In genomic region chr7:101171442-101171837, GRCh38 we compare ENCODE assay signal across 12 cellular contexts. TPM values are rescaled to one million over a fixed set of nuclear protein-coding genes. Genes with fewer than 3 reads are reported as not detected.
DNase-seq lines count a peak whose midpoint lies in the region; ATAC-seq and TF ChIP-seq lines count a peak whose summit lies in the region.
"Had no signal": no experiment of that assay in that cellular context is flagged by ENCODE, and none has a peak within 500 bp of the region (broad histone marks: within the 10 kb centered on the region; RNA-seq: fewer than 3 reads in every experiment).

No MANE protein-coding gene starts in this region.

- no peak overlapping the region for H3K27ac ChIP-seq in cardiac muscle cell
- H3K27ac ChIP-seq in Panc1 (ENCODE audit: low read length), result no peak overlapping the region
- H3K27ac ChIP-seq in upper lobe of left lung, result no peak overlapping the region
- no peak overlapping the region for H3K27ac ChIP-seq in stomach
- H3K27ac ChIP-seq in spleen, result no peak overlapping the region
- H3K27ac ChIP-seq: breast epithelium, hepatocyte, KMS-11 had no signal

- TF ChIP-seq CTCF in cardiac muscle cell (IDR thresholded peaks at IDR 0.05; ENCODE audit: low read depth, low read length) (peak; percentile 32), Panc1 (IDR thresholded peaks at IDR 0.05) (peak; percentile 55), fibroblast of pulmonary artery (IDR thresholded peaks at IDR 0.05; ENCODE audit: low read length, missing control alignments) (peak; percentile 30), upper lobe of left lung (IDR thresholded peaks at IDR 0.05) (no peak), stomach (IDR thresholded peaks at IDR 0.05) (no peak), spleen (IDR thresholded peaks at IDR 0.05 in 8 of 11, conservative IDR thresholded peaks at IDR 0.05 in 3 of 11) (no peak)

- H3K4me3 ChIP-seq in cardiac muscle cell, result no peak overlapping the region
- 0 out of 4 replicates have a peak overlapping the region, but pooled peaks of 1 of the 2 experiments have one; percentile 62 for H3K4me3 ChIP-seq in Panc1 (ENCODE audit: low read depth in 2 of 2, low read length in 2 of 2)
- no peak overlapping the region for H3K4me3 ChIP-seq in fibroblast of pulmonary artery (replicated peaks; ENCODE audit: low read depth, low read length)
- no peak overlapping the region for H3K4me3 ChIP-seq in upper lobe of left lung
- no peak overlapping the region for H3K4me3 ChIP-seq in stomach
- no peak overlapping the region for H3K4me3 ChIP-seq in spleen
- H3K4me3 ChIP-seq: hepatocyte had no signal

- ATAC-seq in left ventricle myocardium superior (no peak), Panc1 (no peak), upper lobe of left lung (ENCODE audit: low FRiP score in 2 of 2) (no peak)

- no peak for TF ChIP-seq POLR2A in upper lobe of left lung (IDR thresholded peaks at IDR 0.05)
- TF ChIP-seq POLR2A in stomach (IDR thresholded peaks at IDR 0.05), result no peak
- no peak for TF ChIP-seq POLR2A in spleen (IDR thresholded peaks at IDR 0.05)

- H3K36me3 ChIP-seq in cardiac muscle cell (no peaks in the 10 kb centered on the region), Panc1 (ENCODE audit: control insufficient read depth, insufficient read depth, low read length) (no peaks in the 10 kb centered on the region), upper lobe of left lung (no peaks in the 10 kb centered on the region), stomach (no peaks in the 10 kb centered on the region), spleen (no peaks in the 10 kb centered on the region)
- H3K36me3 ChIP-seq: breast epithelium had no signal

- WGBS in upper lobe of left lung, 2 donors, result 1 to 4% methylated on average over 12 of the region's 13 CpGs
- WGBS in stomach, 5 donors, result 0 to 4% (median 2%) methylated on average over 12 to 13 of the region's 13 CpGs
- 1 to 8% (median 4%) methylated on average over 12 to 13 of the region's 13 CpGs for WGBS in spleen, 5 donors

- intact Hi-C loops in left ventricle myocardium superior (cut with micrococcal nuclease), result no loop called here
- intact Hi-C loops in Panc1 (cut with micrococcal nuclease; ENCODE audit: unreplicated experiment), result no loop called here
- intact Hi-C loops in stomach (cut with DNase I; ENCODE audit: low total_unique reads), result no loop called here
- intact Hi-C loops in spleen (cut with DNase I; ENCODE audit: low total_unique reads), result no loop called here

- no peak for DNase-seq in cardiac muscle cell (ENCODE audit: low read depth in 1 of 2, low spot score in 1 of 2)
- no peak for DNase-seq in left ventricle myocardium superior
- no peak for DNase-seq in Panc1 (ENCODE audit: low read depth, low spot score)
- DNase-seq in fibroblast of pulmonary artery (ENCODE audit: low read depth), result no peak
- DNase-seq in upper lobe of left lung, result no peak
- DNase-seq in stomach, result no peak
- DNase-seq in spleen, result no peak
- no peak for DNase-seq in DMS153 (lab: John Stamatoyannopoulos, UW)
- DNase-seq: DMS 273 treated with DMSO at 0.1 percent for 48 hours had no signal

- CTCF ChIA-PET in Panc1 (lab: Charles Lee), result interaction anchor here (1.1 to 1.4 kb wide), 2 partner anchors 21 to 28 kb away, joined by 3 to 8 read pairs; no protein-coding TSS in a partner anchor

- BruUV-seq in Panc1 (replicated peaks; lab: Mats Ljungman, UMichigan), result no TSS peak

- in situ Hi-C loops in Panc1 (cut with HindIII; ENCODE audit: low pct_unique_long_range_greater_than_20kb, low sequenced_read_pairs), result no loop called here

- H3K9me3 ChIP-seq in cardiac muscle cell (ENCODE audit: low read depth), result no peaks in the 10 kb centered on the region
- no peaks in the 10 kb centered on the region for H3K9me3 ChIP-seq in Panc1 (ENCODE audit: control insufficient read depth, insufficient read depth, low read depth, low read length)
- H3K9me3 ChIP-seq in upper lobe of left lung, result no peaks in the 10 kb centered on the region
- no peaks in the 10 kb centered on the region for H3K9me3 ChIP-seq in stomach
- H3K9me3 ChIP-seq in spleen, result peaks cover 0 to 3% (median 0%) of the 10 kb centered on the region in 8 donors
- H3K9me3 ChIP-seq: breast epithelium had no signal

- POLR2A ChIA-PET in Panc1 (lab: Charles Lee), result interaction anchor here (0.6 kb wide), 1 partner anchor 86 kb away, joined by 11 read pairs; the partner anchor contains the start of gene TRIM56

- no peak for TF ChIP-seq EP300 in upper lobe of left lung (IDR thresholded peaks at IDR 0.05)
- no peak for TF ChIP-seq EP300 in stomach (IDR thresholded peaks at IDR 0.05)

- peaks cover 6% of the 10 kb centered on the region for H3K4me1 ChIP-seq in cardiac muscle cell (ENCODE audit: low read depth)
- H3K4me1 ChIP-seq in Panc1 (ENCODE audit: control insufficient read depth, insufficient read depth, low read length), result peaks cover 44% of the 10 kb centered on the region
- H3K4me1 ChIP-seq in upper lobe of left lung, result peaks cover 20 to 46% (median 27%) of the 10 kb centered on the region in 4 donors
- peaks cover 25 to 57% (median 49%) of the 10 kb centered on the region in 4 donors for H3K4me1 ChIP-seq in stomach
- peaks cover 29 to 67% (median 51%) of the 10 kb centered on the region in 6 donors for H3K4me1 ChIP-seq in spleen

- peaks cover 100% of the 10 kb centered on the region for H3K27me3 ChIP-seq in cardiac muscle cell
- peaks cover 16% of the 10 kb centered on the region for H3K27me3 ChIP-seq in Panc1 (ENCODE audit: control insufficient read depth, insufficient read depth, low read length)
- H3K27me3 ChIP-seq in upper lobe of left lung, result peaks cover 0 to 92% (median 62%) of the 10 kb centered on the region in 4 donors
- peaks cover 45 to 100% (median 100%) of the 10 kb centered on the region in 3 donors for H3K27me3 ChIP-seq in stomach
- H3K27me3 ChIP-seq in spleen (replicated peaks in 1 of 7), result peaks cover 28 to 100% (median 100%) of the 10 kb centered on the region in 7 donors

RNA-seq across cellular contexts. Expression of gene VGF, which starts 6.1 kb away (rescaled TPM):
- total RNA-seq in cardiac muscle cell (0.99 and 1.2 TPM in 2 replicates), left ventricle myocardium superior (not detected), Panc1 (2021; ENCODE audit: unreplicated experiment) (4.4 TPM), upper lobe of left lung (under 1 TPM in 2 of 6 donors, not detected in 4; 0.24 to 0.33 TPM), stomach (1 to 10 TPM in 1 of 5 donors, under 1 TPM in 1, not detected in 3; 0.55 to 5.8 TPM), spleen (under 1 TPM in 2 of 7 donors, not detected in 5; 0.19 to 0.21 TPM)
- polyA plus RNA-seq in cardiac muscle cell (0.18 and 0.69 TPM in 2 replicates), stomach (under 1 TPM in 2 of 3 donors, not detected in 1; 0.15 to 0.75 TPM), spleen (under 1 TPM in 2 of 3 donors, not detected in 1; 0.06 to 0.09 TPM)
- 10.8 TPM for polyA plus RNA-seq in Panc1 (2012; ENCODE audit: insufficient read length)

RNA-seq across cellular contexts. Expression of gene NAT16, which starts 8.7 kb away (rescaled TPM):
- total RNA-seq in cardiac muscle cell (0.27 TPM in 1 of 2 replicates, not detected in the other), left ventricle myocardium superior (not detected), Panc1 (2021; ENCODE audit: unreplicated experiment) (0.15 TPM), upper lobe of left lung (not detected), stomach (not detected), spleen (not detected)
- polyA plus RNA-seq in cardiac muscle cell (not detected in 2 replicates), stomach (under 1 TPM in 1 of 3 donors, not detected in 2; 0.05 TPM), spleen (not detected)
- not detected for polyA plus RNA-seq in Panc1 (2012; ENCODE audit: insufficient read length)
- total RNA-seq: breast epithelium, hepatocyte had no signal
- polyA plus RNA-seq: hepatocyte had no signal

RNA-seq across cellular contexts. Expression of gene AP1S1, which starts 17.2 kb away (rescaled TPM):
- total RNA-seq in cardiac muscle cell, result 51.5 and 59.5 TPM in 2 replicates
- polyA plus RNA-seq in cardiac muscle cell, result 10.1 and 13.8 TPM in 2 replicates
- 11.8 TPM for total RNA-seq in left ventricle myocardium superior
- 74.2 TPM for total RNA-seq in Panc1 (2021; ENCODE audit: unreplicated experiment)
- 152 TPM for polyA plus RNA-seq in Panc1 (2012; ENCODE audit: insufficient read length)
- 10 to 100 TPM; 17.1 to 41.9 (median 33.8) TPM for total RNA-seq in upper lobe of left lung
- total RNA-seq in stomach, result 10 to 100 TPM in 3 of 5 donors, 1 to 10 TPM in 1, not detected in 1; 2.7 to 54.9 (median 17.6) TPM
- 10 to 100 TPM; 34.7 to 71.2 (median 62.3) TPM for polyA plus RNA-seq in stomach
- 10 to 100 TPM; 20.8 to 49.5 (median 30.4) TPM for total RNA-seq in spleen
- polyA plus RNA-seq in spleen, result 10 to 100 TPM; 15.4 to 45.0 (median 31.8) TPM

RNA-seq across cellular contexts. Expression of gene MOGAT3, which starts 29.4 kb away (rescaled TPM):
- not detected in 2 replicates for total RNA-seq in cardiac muscle cell
- not detected in 2 replicates for polyA plus RNA-seq in cardiac muscle cell
- total RNA-seq in left ventricle myocardium superior, result not detected
- 0.23 TPM for total RNA-seq in Panc1 (2021; ENCODE audit: unreplicated experiment)
- 0.11 TPM for polyA plus RNA-seq in Panc1 (2012; ENCODE audit: insufficient read length)
- total RNA-seq in upper lobe of left lung, result not detected
- total RNA-seq in stomach, result 1 to 10 TPM in 2 of 5 donors, not detected in 3; 1.7 to 2.3 TPM
- polyA plus RNA-seq in stomach, result not detected
- not detected for total RNA-seq in spleen
- not detected for polyA plus RNA-seq in spleen

RNA-seq across cellular contexts. Expression of gene SERPINE1, which starts 44.5 kb away (rescaled TPM):
- 1.1 and 1.6 TPM in 2 replicates for total RNA-seq in cardiac muscle cell
- 1.9 and 5.7 TPM in 2 replicates for polyA plus RNA-seq in cardiac muscle cell
- total RNA-seq in left ventricle myocardium superior, result 1.3 TPM
- total RNA-seq in Panc1 (2021; ENCODE audit: unreplicated experiment), result 370 TPM
- 482 TPM for polyA plus RNA-seq in Panc1 (2012; ENCODE audit: insufficient read length)
- total RNA-seq in upper lobe of left lung, result 100 to 1,000 TPM in 1 of 6 donors, 10 to 100 TPM in 4, 1 to 10 TPM in 1; 8.4 to 125 (median 24.0) TPM
- total RNA-seq in stomach, result 10 to 100 TPM in 2 of 5 donors, 1 to 10 TPM in 2, under 1 TPM in 1; 0.58 to 25.0 (median 8.4) TPM
- polyA plus RNA-seq in stomach, result 10 to 100 TPM in 1 of 3 donors, 1 to 10 TPM in 2; 3.2 to 13.6 (median 4.1) TPM
- 10 to 100 TPM in 3 of 7 donors, 1 to 10 TPM in 4; 2.3 to 46.4 (median 8.0) TPM for total RNA-seq in spleen
- polyA plus RNA-seq in spleen, result 1 to 10 TPM; 2.2 to 4.6 (median 2.6) TPM

Comparison
In these comparisons a context has a peak if more than half of its experiments do, and no peak if none do; other contexts are left out.
1. CTCF ChIP-seq: peak in cardiac muscle cell (single experiment), Panc1 (single experiment) and fibroblast of pulmonary artery (single experiment); none in upper lobe of left lung (0 of 6), stomach (0 of 7) and spleen (0 of 11).